In the genomic region with DNA sequence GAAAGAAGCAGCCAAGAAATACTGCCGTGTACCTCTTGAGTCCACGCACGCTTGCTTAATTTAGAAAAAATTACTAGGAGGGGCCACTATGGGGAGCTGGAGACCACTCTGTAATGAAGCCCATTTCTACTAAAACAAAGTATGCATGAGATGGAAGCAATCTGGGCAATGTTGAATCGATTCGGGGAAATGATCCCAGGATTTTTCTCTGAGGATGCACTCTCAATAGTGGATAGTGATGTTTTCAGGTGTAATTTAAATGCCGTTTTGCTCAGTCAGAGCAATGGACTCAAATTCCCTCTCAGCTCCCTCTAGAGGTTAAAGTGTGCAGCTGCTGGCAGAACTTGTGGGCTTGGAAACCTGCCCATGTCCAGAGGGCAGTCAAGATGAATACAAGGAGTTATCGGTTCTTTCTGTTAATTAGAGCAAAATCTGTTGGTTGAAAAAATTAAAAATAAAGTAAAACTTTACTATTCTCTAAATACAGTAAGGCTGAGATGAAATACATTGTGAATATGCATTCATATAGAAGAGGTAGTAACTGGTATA, we compare ENCODE assay signal across 8 cellular contexts.
DNase-seq lines count a peak whose midpoint lies in the region; ATAC-seq and TF ChIP-seq lines count a peak whose summit lies in the region.

No MANE protein-coding gene starts in this region.

- peak; percentile 60 for DNase-seq in CMK (ENCODE audit: low read depth)
- peak; percentile 65 for DNase-seq in NCI-H2029 treated with DMSO at 0.1 percent for 48 hours (lab: John Stamatoyannopoulos, UW)
- DNase-seq in activated CD4-positive, alpha-beta memory T cell treated with anti-CD3 and anti-CD28 coated beads for 36 hours, result peak; percentile 59
- DNase-seq in fibroblast of villous mesenchyme (ENCODE audit: low read depth), result peak; percentile 79
- DNase-seq in omental fat pad (ENCODE audit: low spot score), result peak; percentile 52
- DNase-seq in NCI-H510A (lab: John Stamatoyannopoulos, UW), result no peak

- H3K36me3 Mint-ChIP-seq in activated CD4-positive, alpha-beta memory T cell treated with anti-CD3 and anti-CD28 coated beads for 36 hours, result no peaks in the 10 kb centered on the region

- ATAC-seq in GM18861 (IDR thresholded peaks at IDR 0.05; ENCODE audit: unreplicated experiment) (peak; percentile 92), HG02970 (IDR thresholded peaks at IDR 0.05; ENCODE audit: low FRiP score, unreplicated experiment) (peak; percentile 93), omental fat pad (ENCODE audit: low FRiP score) (peak; percentile 88)

- H3K27me3 Mint-ChIP-seq in activated CD4-positive, alpha-beta memory T cell treated with anti-CD3 and anti-CD28 coated beads for 36 hours, result peaks cover 2% of the 10 kb centered on the region

- POLR2A ChIA-PET in activated CD4-positive, alpha-beta memory T cell treated with anti-CD3 and anti-CD28 coated beads for 36 hours (lab: Charles Lee), result interaction anchor here (0.6 to 1.3 kb wide), 3 partner anchors 87 to 753 kb away, joined by 3 read pairs; a partner anchor contains a TSS

- H3K4me3 ChIP-seq in fibroblast of villous mesenchyme (ENCODE audit: low read depth, low read length), result peak overlapping the region; percentile 26

- intact Hi-C loops in activated CD4-positive, alpha-beta memory T cell treated with anti-CD3 and anti-CD28 coated beads for 36 hours (cut with micrococcal nuclease), result loop anchor here (1.0 to 2.0 kb wide), 3 partner anchors 152 to 754 kb away; a partner anchor contains a TSS

- H3K4me1 Mint-ChIP-seq in activated CD4-positive, alpha-beta memory T cell treated with anti-CD3 and anti-CD28 coated beads for 36 hours (ENCODE audit: low read depth), result peaks cover 10% of the 10 kb centered on the region

- no peak overlapping the region for H3K27ac Mint-ChIP-seq in activated CD4-positive, alpha-beta memory T cell treated with anti-CD3 and anti-CD28 coated beads for 36 hours

- no peaks in the 10 kb centered on the region for H3K9me3 Mint-ChIP-seq in activated CD4-positive, alpha-beta memory T cell treated with anti-CD3 and anti-CD28 coated beads for 36 hours

- TF ChIP-seq CTCF in fibroblast of villous mesenchyme (IDR thresholded peaks at IDR 0.05; ENCODE audit: insufficient read depth, low read depth, low read length) (peak; percentile 96), omental fat pad (IDR thresholded peaks at IDR 0.05) (peak in 2 of 3 donors; percentile 24 to 47)

- H3K4me3 Mint-ChIP-seq in activated CD4-positive, alpha-beta memory T cell treated with anti-CD3 and anti-CD28 coated beads for 36 hours, result no peak overlapping the region

- CTCF ChIA-PET in activated CD4-positive, alpha-beta memory T cell treated with anti-CD3 and anti-CD28 coated beads for 36 hours (lab: Charles Lee), result interaction anchor here (0.6 to 3.6 kb wide), 58 partner anchors 9 to 1048 kb away, joined by 3 to 65 read pairs (median 4); a partner anchor contains a TSS
